1 cellular context compared by ENCODE assay signal in the genomic region with DNA sequence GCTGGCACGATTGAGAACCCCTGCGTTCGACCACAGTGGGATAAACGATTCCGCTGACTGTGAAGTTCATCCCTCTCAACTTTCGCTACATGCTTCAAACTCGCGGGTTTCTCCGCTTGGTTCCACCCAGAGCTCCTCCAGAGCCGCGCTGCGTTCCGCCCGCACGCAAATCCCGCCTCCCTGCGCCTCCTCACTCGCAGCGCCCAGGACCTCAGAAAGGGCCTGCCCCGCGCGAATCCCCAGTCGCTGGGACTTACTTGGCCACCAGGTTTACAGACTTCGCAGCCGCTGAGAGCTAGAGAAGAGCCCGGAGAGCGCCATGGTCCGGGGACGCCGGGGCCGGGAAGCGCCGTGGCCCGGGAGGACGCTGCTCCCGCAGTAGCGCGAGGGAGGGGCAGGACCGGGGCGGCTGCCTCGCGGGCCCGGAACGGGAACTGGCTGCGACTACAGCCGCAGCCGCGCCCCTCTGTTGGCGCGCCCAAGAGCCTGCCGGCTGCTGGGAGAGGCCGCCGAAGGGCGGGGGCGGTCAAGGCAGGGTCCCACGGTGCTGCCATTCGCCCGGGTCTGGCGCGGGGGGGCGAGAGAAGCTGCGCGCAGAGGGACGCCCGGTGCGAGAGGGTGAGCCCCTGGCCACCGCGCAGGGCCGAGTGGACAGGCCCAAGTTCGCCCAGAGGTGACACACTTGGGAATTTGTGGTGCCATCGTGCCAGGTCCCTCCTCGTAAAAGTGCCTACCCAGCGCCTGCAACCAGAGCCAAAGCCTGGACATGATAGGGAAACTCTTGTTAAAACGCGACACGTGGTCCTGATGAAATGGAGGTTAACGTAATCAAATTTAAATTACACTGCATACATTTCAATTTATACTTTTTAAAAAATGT.
A peak's percentile ranks its signal among the peaks of the same experiment; 100 is the strongest.
TF ChIP-seq lines count a peak whose summit lies in the region.

A gene with protein sequence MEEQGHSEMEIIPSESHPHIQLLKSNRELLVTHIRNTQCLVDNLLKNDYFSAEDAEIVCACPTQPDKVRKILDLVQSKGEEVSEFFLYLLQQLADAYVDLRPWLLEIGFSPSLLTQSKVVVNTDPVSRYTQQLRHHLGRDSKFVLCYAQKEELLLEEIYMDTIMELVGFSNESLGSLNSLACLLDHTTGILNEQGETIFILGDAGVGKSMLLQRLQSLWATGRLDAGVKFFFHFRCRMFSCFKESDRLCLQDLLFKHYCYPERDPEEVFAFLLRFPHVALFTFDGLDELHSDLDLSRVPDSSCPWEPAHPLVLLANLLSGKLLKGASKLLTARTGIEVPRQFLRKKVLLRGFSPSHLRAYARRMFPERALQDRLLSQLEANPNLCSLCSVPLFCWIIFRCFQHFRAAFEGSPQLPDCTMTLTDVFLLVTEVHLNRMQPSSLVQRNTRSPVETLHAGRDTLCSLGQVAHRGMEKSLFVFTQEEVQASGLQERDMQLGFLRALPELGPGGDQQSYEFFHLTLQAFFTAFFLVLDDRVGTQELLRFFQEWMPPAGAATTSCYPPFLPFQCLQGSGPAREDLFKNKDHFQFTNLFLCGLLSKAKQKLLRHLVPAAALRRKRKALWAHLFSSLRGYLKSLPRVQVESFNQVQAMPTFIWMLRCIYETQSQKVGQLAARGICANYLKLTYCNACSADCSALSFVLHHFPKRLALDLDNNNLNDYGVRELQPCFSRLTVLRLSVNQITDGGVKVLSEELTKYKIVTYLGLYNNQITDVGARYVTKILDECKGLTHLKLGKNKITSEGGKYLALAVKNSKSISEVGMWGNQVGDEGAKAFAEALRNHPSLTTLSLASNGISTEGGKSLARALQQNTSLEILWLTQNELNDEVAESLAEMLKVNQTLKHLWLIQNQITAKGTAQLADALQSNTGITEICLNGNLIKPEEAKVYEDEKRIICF (minus strand): TSS at position 436 of the 880 bp plus-strand sequence. CDS start 21,863 bp downstream, outside the sequence.

TF ChIP-seq in HepG2, 621 proteins besides CTCF, POLR2A, EP300 and RAD21 (continued from another document and continues in another):
- TF ChIP-seq, protein P1, sequence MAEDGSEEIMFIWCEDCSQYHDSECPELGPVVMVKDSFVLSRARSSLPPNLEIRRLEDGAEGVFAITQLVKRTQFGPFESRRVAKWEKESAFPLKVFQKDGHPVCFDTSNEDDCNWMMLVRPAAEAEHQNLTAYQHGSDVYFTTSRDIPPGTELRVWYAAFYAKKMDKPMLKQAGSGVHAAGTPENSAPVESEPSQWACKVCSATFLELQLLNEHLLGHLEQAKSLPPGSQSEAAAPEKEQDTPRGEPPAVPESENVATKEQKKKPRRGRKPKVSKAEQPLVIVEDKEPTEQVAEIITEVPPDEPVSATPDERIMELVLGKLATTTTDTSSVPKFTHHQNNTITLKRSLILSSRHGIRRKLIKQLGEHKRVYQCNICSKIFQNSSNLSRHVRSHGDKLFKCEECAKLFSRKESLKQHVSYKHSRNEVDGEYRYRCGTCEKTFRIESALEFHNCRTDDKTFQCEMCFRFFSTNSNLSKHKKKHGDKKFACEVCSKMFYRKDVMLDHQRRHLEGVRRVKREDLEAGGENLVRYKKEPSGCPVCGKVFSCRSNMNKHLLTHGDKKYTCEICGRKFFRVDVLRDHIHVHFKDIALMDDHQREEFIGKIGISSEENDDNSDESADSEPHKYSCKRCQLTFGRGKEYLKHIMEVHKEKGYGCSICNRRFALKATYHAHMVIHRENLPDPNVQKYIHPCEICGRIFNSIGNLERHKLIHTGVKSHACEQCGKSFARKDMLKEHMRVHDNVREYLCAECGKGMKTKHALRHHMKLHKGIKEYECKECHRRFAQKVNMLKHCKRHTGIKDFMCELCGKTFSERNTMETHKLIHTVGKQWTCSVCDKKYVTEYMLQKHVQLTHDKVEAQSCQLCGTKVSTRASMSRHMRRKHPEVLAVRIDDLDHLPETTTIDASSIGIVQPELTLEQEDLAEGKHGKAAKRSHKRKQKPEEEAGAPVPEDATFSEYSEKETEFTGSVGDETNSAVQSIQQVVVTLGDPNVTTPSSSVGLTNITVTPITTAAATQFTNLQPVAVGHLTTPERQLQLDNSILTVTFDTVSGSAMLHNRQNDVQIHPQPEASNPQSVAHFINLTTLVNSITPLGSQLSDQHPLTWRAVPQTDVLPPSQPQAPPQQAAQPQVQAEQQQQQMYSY (CRISPR knock-in tag; IDR thresholded peaks at IDR 0.05) = peak; percentile 80; the same call in 1 of the 2 replicates
- TF ChIP-seq FOXA3 (CRISPR knock-in tag; IDR thresholded peaks at IDR 0.05) (no peak; the same call in 1 of the 2 replicates), KLF16 (CRISPR knock-in tag; IDR thresholded peaks at IDR 0.05) (peak in 1 of 2 experiments; percentile 46; a peak in 2 of 4 replicates), MTA1 (CRISPR knock-in tag; IDR thresholded peaks at IDR 0.05; ENCODE audit: borderline replicate concordance) (peak; percentile 75; the same call in 1 of the 2 replicates), ZNF792 (CRISPR knock-in tag; IDR thresholded peaks at IDR 0.05) (peak; percentile 66; the same call in 1 of the 2 replicates), ZNF337 (CRISPR knock-in tag; IDR thresholded peaks at IDR 0.05; ENCODE audit: borderline replicate concordance, low read depth) (0 out of 2 replicates have a peak, but pooled peaks have one; percentile 73), ZZZ3 (CRISPR knock-in tag; IDR thresholded peaks at IDR 0.05; ENCODE audit: borderline replicate concordance) (no peak), STAG1 (CRISPR knock-in tag; IDR thresholded peaks at IDR 0.05) (no peak), CHD2 (IDR thresholded peaks at IDR 0.05; ENCODE audit: low read depth, low read length) (peak; percentile 72), ZNF616 (CRISPR knock-in tag; IDR thresholded peaks at IDR 0.05; ENCODE audit: low read depth) (no peak), ZEB1 (IDR thresholded peaks at IDR 0.05; ENCODE audit: insufficient replicate concordance, low read depth) (no peak), ZNF432 (CRISPR knock-in tag; IDR thresholded peaks at IDR 0.05; ENCODE audit: borderline replicate concordance) (no peak), NFRKB (IDR thresholded peaks at IDR 0.05) (no peak), ZNF12 (CRISPR knock-in tag; IDR thresholded peaks at IDR 0.05) (0 out of 2 replicates have a peak, but pooled peaks have one; percentile 15), ZNF121 (CRISPR knock-in tag; IDR thresholded peaks at IDR 0.05) (peak; percentile 73), MEIS2 (CRISPR knock-in tag; IDR thresholded peaks at IDR 0.05) (0 out of 2 replicates have a peak, but pooled peaks have one; percentile 27), ZNF883 (CRISPR knock-in tag; IDR thresholded peaks at IDR 0.05; ENCODE audit: not compliant biosample characterization) (peak; percentile 92), ZC3H4 (CRISPR knock-in tag; IDR thresholded peaks at IDR 0.05; ENCODE audit: borderline replicate concordance) (no peak), ONECUT2 (CRISPR knock-in tag; IDR thresholded peaks at IDR 0.05) (no peak), ZNF230 (CRISPR knock-in tag; IDR thresholded peaks at IDR 0.05) (peak; percentile 47; the same call in 1 of the 2 replicates), NRL (CRISPR knock-in tag; IDR thresholded peaks at IDR 0.05; ENCODE audit: borderline replicate concordance) (peak; percentile 56; the same call in 1 of the 2 replicates), ZNF274 (CRISPR knock-in tag; IDR thresholded peaks at IDR 0.05) (peak; percentile 64; the same call in 1 of the 2 replicates), MYC (CRISPR knock-in tag; IDR thresholded peaks at IDR 0.05; ENCODE audit: borderline replicate concordance) (peak; percentile 67), POLR2G (IDR thresholded peaks at IDR 0.05; ENCODE audit: low read depth, low read length) (peak; percentile 78)
- TF ChIP-seq, protein P2, sequence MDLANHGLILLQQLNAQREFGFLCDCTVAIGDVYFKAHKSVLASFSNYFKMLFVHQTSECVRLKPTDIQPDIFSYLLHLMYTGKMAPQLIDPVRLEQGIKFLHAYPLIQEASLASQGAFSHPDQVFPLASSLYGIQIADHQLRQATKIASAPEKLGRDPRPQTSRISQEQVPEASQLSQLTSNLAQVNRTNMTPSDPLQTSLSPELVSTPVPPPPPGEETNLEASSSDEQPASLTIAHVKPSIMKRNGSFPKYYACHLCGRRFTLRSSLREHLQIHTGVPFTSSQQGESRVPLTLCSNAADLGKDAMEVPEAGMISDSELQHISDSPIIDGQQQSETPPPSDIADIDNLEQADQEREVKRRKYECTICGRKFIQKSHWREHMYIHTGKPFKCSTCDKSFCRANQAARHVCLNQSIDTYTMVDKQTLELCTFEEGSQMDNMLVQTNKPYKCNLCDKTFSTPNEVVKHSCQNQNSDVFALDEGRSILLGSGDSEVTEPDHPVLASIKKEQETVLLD (CRISPR knock-in tag; IDR thresholded peaks at IDR 0.05; ENCODE audit: low read depth) = peak; percentile 75; the same call in 1 of the 2 replicates
- TF ChIP-seq, protein P3, sequence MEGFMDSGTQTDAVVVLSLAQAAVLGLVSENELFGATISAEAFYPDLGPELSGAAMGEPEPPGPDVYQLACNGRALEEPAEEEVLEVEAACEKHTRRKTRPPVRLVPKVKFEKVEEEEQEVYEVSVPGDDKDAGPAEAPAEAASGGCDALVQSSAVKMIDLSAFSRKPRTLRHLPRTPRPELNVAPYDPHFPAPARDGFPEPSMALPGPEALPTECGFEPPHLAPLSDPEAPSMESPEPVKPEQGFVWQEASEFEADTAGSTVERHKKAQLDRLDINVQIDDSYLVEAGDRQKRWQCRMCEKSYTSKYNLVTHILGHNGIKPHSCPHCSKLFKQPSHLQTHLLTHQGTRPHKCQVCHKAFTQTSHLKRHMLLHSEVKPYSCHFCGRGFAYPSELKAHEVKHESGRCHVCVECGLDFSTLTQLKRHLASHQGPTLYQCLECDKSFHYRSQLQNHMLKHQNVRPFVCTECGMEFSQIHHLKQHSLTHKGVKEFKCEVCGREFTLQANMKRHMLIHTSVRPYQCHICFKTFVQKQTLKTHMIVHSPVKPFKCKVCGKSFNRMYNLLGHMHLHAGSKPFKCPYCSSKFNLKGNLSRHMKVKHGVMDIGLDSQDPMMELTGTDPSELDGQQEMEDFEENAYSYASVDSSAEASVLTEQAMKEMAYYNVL (CRISPR knock-in tag; IDR thresholded peaks at IDR 0.05; ENCODE audit: borderline replicate concordance) = peak; percentile 38; the same call in 1 of the 2 replicates
- TF ChIP-seq, protein P4, sequence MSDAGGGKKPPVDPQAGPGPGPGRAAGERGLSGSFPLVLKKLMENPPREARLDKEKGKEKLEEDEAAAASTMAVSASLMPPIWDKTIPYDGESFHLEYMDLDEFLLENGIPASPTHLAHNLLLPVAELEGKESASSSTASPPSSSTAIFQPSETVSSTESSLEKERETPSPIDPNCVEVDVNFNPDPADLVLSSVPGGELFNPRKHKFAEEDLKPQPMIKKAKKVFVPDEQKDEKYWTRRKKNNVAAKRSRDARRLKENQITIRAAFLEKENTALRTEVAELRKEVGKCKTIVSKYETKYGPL (CRISPR knock-in tag; IDR thresholded peaks at IDR 0.05) = no peak
- TF ChIP-seq, protein P5, sequence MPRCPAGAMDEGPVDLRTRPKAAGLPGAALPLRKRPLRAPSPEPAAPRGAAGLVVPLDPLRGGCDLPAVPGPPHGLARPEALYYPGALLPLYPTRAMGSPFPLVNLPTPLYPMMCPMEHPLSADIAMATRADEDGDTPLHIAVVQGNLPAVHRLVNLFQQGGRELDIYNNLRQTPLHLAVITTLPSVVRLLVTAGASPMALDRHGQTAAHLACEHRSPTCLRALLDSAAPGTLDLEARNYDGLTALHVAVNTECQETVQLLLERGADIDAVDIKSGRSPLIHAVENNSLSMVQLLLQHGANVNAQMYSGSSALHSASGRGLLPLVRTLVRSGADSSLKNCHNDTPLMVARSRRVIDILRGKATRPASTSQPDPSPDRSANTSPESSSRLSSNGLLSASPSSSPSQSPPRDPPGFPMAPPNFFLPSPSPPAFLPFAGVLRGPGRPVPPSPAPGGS (CRISPR knock-in tag; IDR thresholded peaks at IDR 0.05) = peak; percentile 91
- TF ChIP-seq, protein P6, sequence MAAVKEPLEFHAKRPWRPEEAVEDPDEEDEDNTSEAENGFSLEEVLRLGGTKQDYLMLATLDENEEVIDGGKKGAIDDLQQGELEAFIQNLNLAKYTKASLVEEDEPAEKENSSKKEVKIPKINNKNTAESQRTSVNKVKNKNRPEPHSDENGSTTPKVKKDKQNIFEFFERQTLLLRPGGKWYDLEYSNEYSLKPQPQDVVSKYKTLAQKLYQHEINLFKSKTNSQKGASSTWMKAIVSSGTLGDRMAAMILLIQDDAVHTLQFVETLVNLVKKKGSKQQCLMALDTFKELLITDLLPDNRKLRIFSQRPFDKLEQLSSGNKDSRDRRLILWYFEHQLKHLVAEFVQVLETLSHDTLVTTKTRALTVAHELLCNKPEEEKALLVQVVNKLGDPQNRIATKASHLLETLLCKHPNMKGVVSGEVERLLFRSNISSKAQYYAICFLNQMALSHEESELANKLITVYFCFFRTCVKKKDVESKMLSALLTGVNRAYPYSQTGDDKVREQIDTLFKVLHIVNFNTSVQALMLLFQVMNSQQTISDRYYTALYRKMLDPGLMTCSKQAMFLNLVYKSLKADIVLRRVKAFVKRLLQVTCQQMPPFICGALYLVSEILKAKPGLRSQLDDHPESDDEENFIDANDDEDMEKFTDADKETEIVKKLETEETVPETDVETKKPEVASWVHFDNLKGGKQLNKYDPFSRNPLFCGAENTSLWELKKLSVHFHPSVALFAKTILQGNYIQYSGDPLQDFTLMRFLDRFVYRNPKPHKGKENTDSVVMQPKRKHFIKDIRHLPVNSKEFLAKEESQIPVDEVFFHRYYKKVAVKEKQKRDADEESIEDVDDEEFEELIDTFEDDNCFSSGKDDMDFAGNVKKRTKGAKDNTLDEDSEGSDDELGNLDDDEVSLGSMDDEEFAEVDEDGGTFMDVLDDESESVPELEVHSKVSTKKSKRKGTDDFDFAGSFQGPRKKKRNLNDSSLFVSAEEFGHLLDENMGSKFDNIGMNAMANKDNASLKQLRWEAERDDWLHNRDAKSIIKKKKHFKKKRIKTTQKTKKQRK (IDR thresholded peaks at IDR 0.05; ENCODE audit: low read length) = no peak
- TF ChIP-seq, protein P7, sequence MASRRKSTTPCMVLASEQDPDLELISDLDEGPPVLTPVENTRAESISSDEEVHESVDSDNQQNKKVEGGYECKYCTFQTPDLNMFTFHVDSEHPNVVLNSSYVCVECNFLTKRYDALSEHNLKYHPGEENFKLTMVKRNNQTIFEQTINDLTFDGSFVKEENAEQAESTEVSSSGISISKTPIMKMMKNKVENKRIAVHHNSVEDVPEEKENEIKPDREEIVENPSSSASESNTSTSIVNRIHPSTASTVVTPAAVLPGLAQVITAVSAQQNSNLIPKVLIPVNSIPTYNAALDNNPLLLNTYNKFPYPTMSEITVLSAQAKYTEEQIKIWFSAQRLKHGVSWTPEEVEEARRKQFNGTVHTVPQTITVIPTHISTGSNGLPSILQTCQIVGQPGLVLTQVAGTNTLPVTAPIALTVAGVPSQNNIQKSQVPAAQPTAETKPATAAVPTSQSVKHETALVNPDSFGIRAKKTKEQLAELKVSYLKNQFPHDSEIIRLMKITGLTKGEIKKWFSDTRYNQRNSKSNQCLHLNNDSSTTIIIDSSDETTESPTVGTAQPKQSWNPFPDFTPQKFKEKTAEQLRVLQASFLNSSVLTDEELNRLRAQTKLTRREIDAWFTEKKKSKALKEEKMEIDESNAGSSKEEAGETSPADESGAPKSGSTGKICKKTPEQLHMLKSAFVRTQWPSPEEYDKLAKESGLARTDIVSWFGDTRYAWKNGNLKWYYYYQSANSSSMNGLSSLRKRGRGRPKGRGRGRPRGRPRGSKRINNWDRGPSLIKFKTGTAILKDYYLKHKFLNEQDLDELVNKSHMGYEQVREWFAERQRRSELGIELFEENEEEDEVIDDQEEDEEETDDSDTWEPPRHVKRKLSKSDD (CRISPR knock-in tag; IDR thresholded peaks at IDR 0.05; ENCODE audit: low read depth) = peak; percentile 66; the same call in 1 of the 2 replicates
